Comparison of ENCODE assay signal across 8 cellular contexts in the genomic region with DNA sequence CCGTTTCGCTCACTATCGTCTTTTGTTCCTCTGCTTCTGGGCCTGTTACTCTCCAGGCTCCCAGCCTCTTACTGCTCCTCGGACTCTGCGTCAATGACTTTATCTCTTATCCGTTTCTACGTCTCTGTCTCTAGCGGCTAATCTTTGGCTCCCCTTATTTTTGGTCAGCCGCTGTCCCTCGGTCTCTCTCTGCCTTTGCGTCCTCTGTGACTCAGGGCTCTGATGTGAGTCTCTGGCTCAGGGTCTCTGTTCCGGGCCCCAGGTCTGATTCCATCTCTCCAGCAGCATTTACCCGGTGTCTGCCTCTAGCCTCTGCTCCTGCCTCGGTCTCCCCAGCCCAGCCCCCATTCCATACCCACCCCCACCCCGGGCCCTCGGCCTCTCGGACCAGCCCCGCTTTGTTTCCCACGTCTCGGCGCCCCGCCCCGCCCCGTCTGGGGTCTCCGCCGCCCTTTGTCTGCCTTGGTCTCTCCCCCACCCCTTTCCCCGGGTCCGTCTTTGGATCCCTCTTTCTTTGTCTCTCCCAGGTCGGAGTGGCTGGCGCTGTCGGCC. TPM values are rescaled to one million over a fixed set of nuclear protein-coding genes. Genes with fewer than 3 reads are reported as not detected.
DNase-seq lines count a peak whose midpoint lies in the region; ATAC-seq and TF ChIP-seq lines count a peak whose summit lies in the region.

No MANE protein-coding gene starts in this region.

- H3K4me3 Mint-ChIP-seq in Caco-2 (ENCODE audit: unreplicated experiment) = peak overlapping the region; percentile 82

- H3K27me3 ChIP-seq in Caco-2 (replicated peaks; ENCODE audit: control insufficient read depth, insufficient read depth, low read length) (no peaks in the 10 kb centered on the region), dorsolateral prefrontal cortex (no peaks in the 10 kb centered on the region), mucosa of rectum (ENCODE audit: control insufficient read depth in 2 of 2, insufficient read depth in 2 of 2, low read length in 2 of 2) (no peaks in the 10 kb centered on the region)

- peak overlapping the region; percentile 52 to 73 for H3K9ac ChIP-seq in mucosa of rectum (ENCODE audit: low read depth in 1 of 2, low read length in 2 of 2)

- H3K4me1 ChIP-seq in Caco-2 (peaks cover 3% of the 10 kb centered on the region; the same call in 1 of the 2 replicates), mucosa of rectum (ENCODE audit: control insufficient read depth in 2 of 2, insufficient read depth in 2 of 2, low read length in 2 of 2) (peaks cover 8 to 13% of the 10 kb centered on the region in 2 donors)

- CTCF ChIA-PET in Caco-2 (lab: Charles Lee) = interaction anchor here (0.6 to 2.3 kb wide), 10 partner anchors 12 to 774 kb away, joined by 4 to 27 read pairs (median 10); a partner anchor contains a TSS

- H3K4me3 ChIP-seq in Caco-2 (ENCODE audit: low read depth, low read length) = peak overlapping the region; percentile 88
- H3K4me3 ChIP-seq in dorsolateral prefrontal cortex = peak overlapping the region; percentile 64 to 99 (median 88)
- peak overlapping the region; percentile 71 to 75 for H3K4me3 ChIP-seq in mucosa of rectum (ENCODE audit: low read length in 2 of 2)

- POLR2A ChIA-PET in Caco-2 (lab: Charles Lee) = interaction anchor here (1.0 to 2.6 kb wide), 6 partner anchors 13 to 264 kb away, joined by 3 to 20 read pairs (median 8); a partner anchor contains a TSS

- H3K36me3 ChIP-seq in Caco-2 (ENCODE audit: control insufficient read depth, insufficient read depth, low read length) = no peaks in the 10 kb centered on the region
- H3K36me3 ChIP-seq in mucosa of rectum (ENCODE audit: control insufficient read depth in 2 of 2, insufficient read depth in 2 of 2, low read length in 2 of 2) = peaks cover 0 to 11% of the 10 kb centered on the region in 2 donors

- H3K36me3 Mint-ChIP-seq in Caco-2 (ENCODE audit: insufficient read depth, unreplicated experiment) = peaks cover 5% of the 10 kb centered on the region

- intact Hi-C loops in Caco-2 (cut with micrococcal nuclease; ENCODE audit: unreplicated experiment) (loop anchor here (1.0 to 2.0 kb wide), 2 partner anchors 15 to 16 kb away; no protein-coding TSS in a partner anchor), dorsolateral prefrontal cortex (cut with DNase I) (loop anchor here (2.0 to 10.0 kb wide), 3 partner anchors 16 to 327 kb away; a partner anchor contains a TSS)

- peak overlapping the region in 58 of 59 donors; percentile 58 to 94 (median 84) for H3K27ac ChIP-seq in dorsolateral prefrontal cortex
- H3K27ac ChIP-seq in mucosa of rectum (ENCODE audit: low read depth in 2 of 2, low read length in 2 of 2) = peak overlapping the region; percentile 29 to 68

- H3K27me3 Mint-ChIP-seq in Caco-2 (ENCODE audit: insufficient read depth, unreplicated experiment) = no peaks in the 10 kb centered on the region

- H3K9me3 ChIP-seq in Caco-2 (no peaks in the 10 kb centered on the region), mucosa of rectum (ENCODE audit: control insufficient read depth in 2 of 2, low read length in 2 of 2) (no peaks in the 10 kb centered on the region)

- H3K27ac Mint-ChIP-seq in Caco-2 (ENCODE audit: unreplicated experiment) = peak overlapping the region; percentile 46

- H3K9me3 Mint-ChIP-seq in Caco-2 (ENCODE audit: unreplicated experiment) = no peaks in the 10 kb centered on the region

- peaks cover 19% of the 10 kb centered on the region for H3K4me1 Mint-ChIP-seq in Caco-2 (ENCODE audit: low read depth, unreplicated experiment)

- ATAC-seq in HG03571 (IDR thresholded peaks at IDR 0.05; ENCODE audit: unreplicated experiment) = no peak

- BruUV-seq in Caco-2 (replicated peaks; lab: Mats Ljungman, UMichigan) = no TSS peak

- DNase-seq in Caco-2 (no peak), NCI-H1417 (lab: John Stamatoyannopoulos, UW) (peak in 2 of 3 experiments; percentile 71 to 84), dorsolateral prefrontal cortex (no peak), cortex of kidney (lab: John Stamatoyannopoulos, UW) (no peak), mesenteric fat pad (ENCODE audit: low spot score) (no peak)
- DNase-seq in stimulated activated CD4-positive, alpha-beta T cell treated with anti-CD3 and anti-CD28 coated beads, Interleukin-12 subunit alpha, Interleukin-12 subunit beta, amount 100 ng/mL, for 4 hours = no peak

- TF ChIP-seq CTCF in Caco-2 (IDR thresholded peaks at IDR 0.05; ENCODE audit: insufficient read depth in 1 of 2, low read depth in 1 of 2, low read length in 1 of 2, severe bottlenecking in 1 of 2, unreplicated experiment in 1 of 2) (no peak), dorsolateral prefrontal cortex (IDR thresholded peaks at IDR 0.05 in 54 of 56, conservative IDR thresholded peaks at IDR 0.05 in 2 of 56; ENCODE audit: low read depth in 1 of 56, partially characterized antibody in 56 of 56) (no peak)

RNA-seq across cellular contexts. Expression of a gene that starts 0.5 kb away (rescaled TPM):
- 12.8 and 13.4 TPM in 2 replicates for total RNA-seq in Caco-2 (2022)
- 10 to 100 TPM; 10.1 to 24.9 (median 16.6) TPM for total RNA-seq in dorsolateral prefrontal cortex
- total RNA-seq in mesenteric fat pad = 5.3 TPM

RNA-seq across cellular contexts. Expression of a gene that starts 12.3 kb away (rescaled TPM):
- total RNA-seq in Caco-2 (2022) = 0.21 and 0.34 TPM in 2 replicates
- 1 to 10 TPM; 1.6 to 8.3 (median 4.0) TPM for total RNA-seq in dorsolateral prefrontal cortex
- 2.3 TPM for total RNA-seq in mesenteric fat pad

RNA-seq across cellular contexts. Expression of a gene that starts 12.7 kb away (rescaled TPM):
- 4.7 and 5.8 TPM in 2 replicates for total RNA-seq in Caco-2 (2022)
- total RNA-seq in dorsolateral prefrontal cortex = 10 to 100 TPM; 15.2 to 48.7 (median 27.1) TPM
- total RNA-seq in mesenteric fat pad = 6.3 TPM

RNA-seq across cellular contexts. Expression of a gene that starts 20.1 kb away (rescaled TPM):
- total RNA-seq in Caco-2 (2022) (2.7 and 2.9 TPM in 2 replicates), dorsolateral prefrontal cortex (1 to 10 TPM in 12 of 120 experiments, under 1 TPM in 1, not detected in 107; 0.95 to 3.8 (median 2.0) TPM), mesenteric fat pad (not detected)

RNA-seq across cellular contexts. Expression of a gene that starts 24.4 kb away (rescaled TPM):
- total RNA-seq in Caco-2 (2022) (36.9 and 40.5 TPM in 2 replicates), dorsolateral prefrontal cortex (10 to 100 TPM; 50.3 to 87.6 (median 67.1) TPM), mesenteric fat pad (42.1 TPM)

Comparison
In these comparisons a context has a peak if more than half of its experiments do, and no peak if none do; other contexts are left out.
1. DNase-seq: peak in NCI-H1417 (2 of 3); none in Caco-2 (0 of 2), dorsolateral prefrontal cortex (0 of 10), cortex of kidney (single experiment), mesenteric fat pad (single experiment) and stimulated activated CD4-positive, alpha-beta T cell treated with anti-CD3 and anti-CD28 coated beads, Interleukin-12 subunit alpha, Interleukin-12 subunit beta, amount 100 ng/mL, for 4 hours (single experiment).
2. Peak in every context shown above with its lines, with median percentiles within 50 percentile points of each other: H3K4me3 ChIP-seq.